In genomic region chr18:23800902-23801301, GRCh38 we compare ENCODE assay signal across 29 cellular contexts.
"Had no signal": no experiment of that assay in that cellular context is flagged by ENCODE, and none has a peak within 500 bp of the region (broad histone marks: within the 10 kb centered on the region; RNA-seq: fewer than 3 reads in every experiment).

No MANE protein-coding gene starts in this region.

- H3K36me3 Mint-ChIP-seq: stimulated activated effector memory CD8-positive, alpha-beta T cell treated with anti-CD3 and anti-CD28 coated beads, Interleukin-12 subunit alpha, Interleukin-12 subunit beta, amount 100 ng/mL, for 72 hours; stimulated activated memory B cell treated with anti-CD40 and anti-IgM and Interleukin-4, amounts not matched to agents 10 μg/mL and 1 μg/mL and 100 μg/mL, for 72 hours; stimulated activated naive B cell treated with anti-CD40 and anti-IgM and Interleukin-4, amounts not matched to agents 10 μg/mL and 1 μg/mL and 100 μg/mL, for 72 hours; type B pancreatic cell had no signal

- H3K27me3 ChIP-seq: stomach, suprapubic skin, testis, thyroid gland, tibial artery, tibial nerve, transverse colon, upper lobe of left lung, upper lobe of right lung, uterus, vagina had no signal

- DNase-seq: stimulated activated CD4-positive, alpha-beta T cell treated with anti-CD3 and anti-CD28 coated beads, Interleukin-2, amount 100 ng/mL, for 48 hours; stimulated activated CD4-positive, alpha-beta T cell treated with anti-CD3 and anti-CD28 coated beads, Interleukin-4, amount 100 ng/mL, for 1 hour; stimulated activated CD4-positive, alpha-beta T cell treated with anti-CD3 and anti-CD28 coated beads, Interleukin-4, amount 100 ng/mL, for 24 hours; stimulated activated CD4-positive, alpha-beta T cell treated with anti-CD3 and anti-CD28 coated beads, Interleukin-4, amount 100 ng/mL, for 4 hours; stimulated activated CD8-positive, alpha-beta memory T cell treated with anti-CD3 and anti-CD28 coated beads, Interleukin-4, amount 100 ng/mL, for 48 hours; stimulated activated naive B cell treated with anti-CD40 and anti-IgM and Interleukin-4, amounts not matched to agents 10 μg/mL and 1 μg/mL and 100 μg/mL, for 72 hours; stimulated activated naive CD4-positive, alpha-beta T cell; stimulated activated naive CD4-positive, alpha-beta T cell treated with Interleukin-2 at 50 U/mL for 16 hours; stimulated activated naive CD8-positive, alpha-beta T cell treated with anti-CD3 and anti-CD28 coated beads, Interleukin-15, amount 100 ng/mL, for 72 hours; stimulated activated naive CD8-positive, alpha-beta T cell treated with anti-CD3 and anti-CD28 coated beads, Interleukin-15, Interleukin-2, amounts not matched to agents 100 U/mL and 50 U/mL, for 24 hours; stomach; substantia nigra; testis; thyroid gland; tibial artery; transverse colon; trophoblast cell; upper lobe of left lung; upper lobe of right lung; uterus had no signal

- H3K27ac ChIP-seq: stomach, suprapubic skin, testis, thoracic aorta, thyroid gland, tibial artery, tibial nerve, transverse colon, upper lobe of left lung, upper lobe of right lung, uterus, vagina had no signal

- FAIRE-seq: urothelium cell line had no signal

- H3K4me1 ChIP-seq: stomach, suprapubic skin, testis, thyroid gland, tibial artery, tibial nerve, transverse colon, upper lobe of left lung, upper lobe of right lung, uterus, vagina had no signal

- H3K4me3 ChIP-seq: stomach, suprapubic skin, testis, thoracic aorta, thyroid gland, tibial artery, tibial nerve, transverse colon, upper lobe of left lung, upper lobe of right lung, uterus, vagina had no signal

- ATAC-seq: stimulated activated effector memory CD8-positive, alpha-beta T cell treated with anti-CD3 and anti-CD28 coated beads, Interleukin-12 subunit alpha, Interleukin-12 subunit beta, amount 100 ng/mL, for 72 hours; stimulated activated memory B cell treated with anti-CD40 and anti-IgM and Interleukin-4, amounts not matched to agents 10 μg/mL and 1 μg/mL and 100 μg/mL, for 72 hours; stimulated activated naive B cell treated with anti-CD40 and anti-IgM and Interleukin-4, amounts not matched to agents 10 μg/mL and 1 μg/mL and 100 μg/mL, for 72 hours; stimulated activated naive CD8-positive, alpha-beta T cell treated with anti-CD3 and anti-CD28 coated beads, Interleukin-15, amount 100 ng/mL, for 72 hours; stimulated activated naive CD8-positive, alpha-beta T cell treated with anti-CD3 and anti-CD28 coated beads, Interleukin-15, Interleukin-2, amounts not matched to agents 100 U/mL and 50 U/mL, for 24 hours; upper lobe of right lung had no signal

- H3K27ac Mint-ChIP-seq: stimulated activated effector memory CD8-positive, alpha-beta T cell treated with anti-CD3 and anti-CD28 coated beads, Interleukin-12 subunit alpha, Interleukin-12 subunit beta, amount 100 ng/mL, for 72 hours; stimulated activated memory B cell treated with anti-CD40 and anti-IgM and Interleukin-4, amounts not matched to agents 10 μg/mL and 1 μg/mL and 100 μg/mL, for 72 hours; stimulated activated naive B cell treated with anti-CD40 and anti-IgM and Interleukin-4, amounts not matched to agents 10 μg/mL and 1 μg/mL and 100 μg/mL, for 72 hours; stimulated activated naive CD8-positive, alpha-beta T cell treated with anti-CD3 and anti-CD28 coated beads, Interleukin-15, amount 100 ng/mL, for 72 hours; stimulated activated naive CD8-positive, alpha-beta T cell treated with anti-CD3 and anti-CD28 coated beads, Interleukin-15, Interleukin-2, amounts not matched to agents 100 ng/mL and 50 ng/mL, for 24 hours; type B pancreatic cell had no signal

- H3K9me3 Mint-ChIP-seq: stimulated activated effector memory CD8-positive, alpha-beta T cell treated with anti-CD3 and anti-CD28 coated beads, Interleukin-12 subunit alpha, Interleukin-12 subunit beta, amount 100 ng/mL, for 72 hours; stimulated activated naive CD8-positive, alpha-beta T cell treated with anti-CD3 and anti-CD28 coated beads, Interleukin-15, amount 100 ng/mL, for 72 hours; stimulated activated naive CD8-positive, alpha-beta T cell treated with anti-CD3 and anti-CD28 coated beads, Interleukin-15, Interleukin-2, amounts not matched to agents 100 ng/mL and 50 ng/mL, for 24 hours; type B pancreatic cell had no signal

- H3K9me3 ChIP-seq: stomach, suprapubic skin, testis, thoracic aorta, thyroid gland, tibial artery, tibial nerve, transverse colon, upper lobe of left lung, upper lobe of right lung, uterus, vagina had no signal

- H3K36me3 ChIP-seq: suprapubic skin, thoracic aorta, thyroid gland, tibial artery, transverse colon, upper lobe of left lung, upper lobe of right lung, uterus, vagina had no signal

- H3K4me1 Mint-ChIP-seq: stimulated activated memory B cell treated with anti-CD40 and anti-IgM and Interleukin-4, amounts not matched to agents 10 μg/mL and 1 μg/mL and 100 μg/mL, for 72 hours; stimulated activated naive B cell treated with anti-CD40 and anti-IgM and Interleukin-4, amounts not matched to agents 10 μg/mL and 1 μg/mL and 100 μg/mL, for 72 hours had no signal

- H3K4me3 Mint-ChIP-seq: stimulated activated effector memory CD8-positive, alpha-beta T cell treated with anti-CD3 and anti-CD28 coated beads, Interleukin-12 subunit alpha, Interleukin-12 subunit beta, amount 100 ng/mL, for 72 hours; stimulated activated memory B cell treated with anti-CD40 and anti-IgM and Interleukin-4, amounts not matched to agents 10 μg/mL and 1 μg/mL and 100 μg/mL, for 72 hours; stimulated activated naive B cell treated with anti-CD40 and anti-IgM and Interleukin-4, amounts not matched to agents 10 μg/mL and 1 μg/mL and 100 μg/mL, for 72 hours; stimulated activated naive CD8-positive, alpha-beta T cell treated with anti-CD3 and anti-CD28 coated beads, Interleukin-15, amount 100 ng/mL, for 72 hours; stimulated activated naive CD8-positive, alpha-beta T cell treated with anti-CD3 and anti-CD28 coated beads, Interleukin-15, Interleukin-2, amounts not matched to agents 100 ng/mL and 50 ng/mL, for 24 hours; type B pancreatic cell had no signal
